Comparison of ENCODE assay signal across 8 cellular contexts in the genomic region with DNA sequence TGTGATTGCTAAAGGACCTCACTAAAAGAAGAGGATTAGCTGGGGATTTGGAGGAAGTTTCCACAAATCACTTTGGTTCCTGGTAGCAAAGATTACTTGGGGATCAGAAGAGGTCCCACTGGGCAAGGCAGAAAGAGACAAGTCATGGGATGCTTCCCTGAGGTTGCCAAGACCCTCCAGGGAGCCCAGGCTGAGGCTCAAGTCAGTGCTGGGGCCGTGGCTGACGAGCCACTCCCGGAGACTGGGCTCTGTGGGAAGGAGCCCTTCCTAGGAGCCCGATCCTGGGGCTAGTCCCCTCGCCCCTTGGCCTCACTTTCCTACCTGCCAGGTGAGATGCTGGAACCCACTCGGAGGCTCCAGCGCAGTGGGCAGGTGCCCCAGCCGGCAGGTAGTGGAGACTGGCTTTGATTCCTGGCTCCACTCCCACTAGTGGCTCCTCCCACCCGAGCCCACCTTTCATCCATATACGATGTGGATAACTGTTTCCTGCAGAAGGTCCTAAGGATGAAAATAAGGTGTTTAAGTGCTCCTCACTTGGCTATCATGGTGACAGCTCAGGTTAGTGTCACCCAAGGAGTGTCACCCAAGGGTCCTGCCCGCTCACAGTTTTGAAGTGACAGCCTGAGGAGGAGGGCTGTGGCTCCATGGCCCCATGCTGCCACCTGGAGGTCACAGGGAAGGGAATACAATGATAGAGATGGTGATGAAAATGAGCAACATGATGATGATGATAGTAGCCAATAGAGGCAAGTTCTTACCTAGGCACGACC.
DNase-seq lines count a peak whose midpoint lies in the region; ATAC-seq, FAIRE-seq and TF ChIP-seq lines count a peak whose summit lies in the region.

No MANE protein-coding gene starts in this region.

- H3K36me3 Mint-ChIP-seq in activated T-helper 17 cell treated with anti-CD3 and anti-CD28 coated beads, Interleukin-2, amount 50 U/mL, for 72 hours (ENCODE audit: low read depth): no peaks in the 10 kb centered on the region

- H3K27ac Mint-ChIP-seq in activated T-helper 17 cell treated with anti-CD3 and anti-CD28 coated beads, Interleukin-2, amount 50 U/mL, for 72 hours: no peak overlapping the region

- WGBS in pancreas, 2 donors: 45 to 53% methylated on average over 12 of the region's 12 CpGs
- 59% methylated on average over 10 of the region's 12 CpGs; no CpG with 5 or more reads in 1 of the 2 donors for WGBS in transverse colon (ENCODE audit: low coverage in 1 of 2), 2 donors

- no peaks in the 10 kb centered on the region for H3K36me3 ChIP-seq in pancreas
- H3K36me3 ChIP-seq in transverse colon: no peaks in the 10 kb centered on the region

- intact Hi-C loops in pancreas (cut with DNase I): loop anchor here in 2 of 3 donors (2.0 to 10.0 kb wide), 4 partner anchors 499 to 542 kb away; no protein-coding TSS in a partner anchor
- intact Hi-C loops in transverse colon (cut with DNase I; ENCODE audit: low total_unique reads): loop anchor here (2.0 to 5.0 kb wide), 2 partner anchors 498 to 1389 kb away; no protein-coding TSS in a partner anchor

- FAIRE-seq in pancreas (lab: Jason Lieb, UNC): no peak

- TF ChIP-seq POLR2A in transverse colon (IDR thresholded peaks at IDR 0.05): no peak

- peak; percentile 71 for ATAC-seq in activated T-helper 17 cell treated with anti-CD3 and anti-CD28 coated beads, Interleukin-2, amount 50 U/mL, for 72 hours (replicated peaks)
- ATAC-seq in pancreas (peak; percentile 70 to 86 (median 78)), GM21717 (IDR thresholded peaks at IDR 0.05; ENCODE audit: unreplicated experiment) (no peak)

- no peaks in the 10 kb centered on the region for H3K4me1 Mint-ChIP-seq in activated T-helper 17 cell treated with anti-CD3 and anti-CD28 coated beads, Interleukin-2, amount 50 U/mL, for 72 hours

- H3K27me3 ChIP-seq in pancreas: no peaks in the 10 kb centered on the region
- H3K27me3 ChIP-seq in transverse colon: no peaks in the 10 kb centered on the region

- H3K9me3 ChIP-seq in pancreas: no peaks in the 10 kb centered on the region
- peaks cover 10 to 13% of the 10 kb centered on the region in 2 donors for H3K9me3 ChIP-seq in transverse colon

- POLR2A ChIA-PET in GM10248 (lab: Yijun Ruan, JAX): no interaction called here
- POLR2A ChIA-PET in RWPE1 (lab: Yijun Ruan, JAX; ENCODE audit: low non-redundant PET): no interaction called here

- DNase-seq in GM10248 (ENCODE audit: extremely low spot score): peak; percentile 66
- peak; percentile 43 for DNase-seq in LHCN-M2 (ENCODE audit: low read depth)
- DNase-seq in RWPE1 (ENCODE audit: low spot score): peak; percentile 42
- DNase-seq in foreskin melanocyte: peak; percentile 18
- peak; percentile 46 to 86 (median 64) for DNase-seq in pancreas
- peak; percentile 79 for DNase-seq in transverse colon

- H3K9me3 Mint-ChIP-seq in activated T-helper 17 cell treated with anti-CD3 and anti-CD28 coated beads, Interleukin-2, amount 50 U/mL, for 72 hours: peaks cover 7% of the 10 kb centered on the region

- no peak for TF ChIP-seq EP300 in transverse colon (IDR thresholded peaks at IDR 0.05; ENCODE audit: low read depth)

- in situ Hi-C loops in transverse colon (cut with MboI; ENCODE audit: low pct_ligation_motif_present in 1 of 4, low pct_unique_long_range_greater_than_20kb in 1 of 4, low sequenced_read_pairs in 3 of 4): loop anchor here (5.0 to 25.0 kb wide), 5 partner anchors 499 to 631 kb away; no protein-coding TSS in a partner anchor

- peak; percentile 80 for TF ChIP-seq CTCF in GM10248 (IDR thresholded peaks at IDR 0.05; ENCODE audit: control extremely low read depth, extremely low read depth, low read depth, missing control alignments)
- TF ChIP-seq CTCF in RWPE1 (conservative IDR thresholded peaks at IDR 0.05; ENCODE audit: low read depth): peak; percentile 80
- TF ChIP-seq CTCF in pancreas (IDR thresholded peaks at IDR 0.05): peak; percentile 31 to 78 (median 70)
- TF ChIP-seq CTCF in transverse colon (IDR thresholded peaks at IDR 0.05): peak; percentile 67 to 81 (median 76)

- no peak overlapping the region for H3K27ac ChIP-seq in RWPE1
- H3K27ac ChIP-seq in pancreas: no peak overlapping the region
- no peak overlapping the region for H3K27ac ChIP-seq in transverse colon

- H3K27me3 Mint-ChIP-seq in activated T-helper 17 cell treated with anti-CD3 and anti-CD28 coated beads, Interleukin-2, amount 50 U/mL, for 72 hours: no peaks in the 10 kb centered on the region

- H3K4me3 ChIP-seq in pancreas: no peak overlapping the region
- no peak overlapping the region for H3K4me3 ChIP-seq in transverse colon

- H3K4me3 Mint-ChIP-seq in activated T-helper 17 cell treated with anti-CD3 and anti-CD28 coated beads, Interleukin-2, amount 50 U/mL, for 72 hours: no peak overlapping the region

- H3K4me1 ChIP-seq in pancreas: no peaks in the 10 kb centered on the region
- no peaks in the 10 kb centered on the region for H3K4me1 ChIP-seq in transverse colon

- CTCF ChIA-PET in GM10248 (lab: Yijun Ruan, JAX) (interaction anchor here (0.8 to 16.1 kb wide), 25 partner anchors 16 to 625 kb away, joined by 3 to 667 read pairs (median 4); no protein-coding TSS in a partner anchor), RWPE1 (lab: Yijun Ruan, JAX) (interaction anchor here (0.5 to 2.4 kb wide), 11 partner anchors 9 to 542 kb away, joined by 3 to 13 read pairs (median 4); no protein-coding TSS in a partner anchor)

Comparison
In these comparisons a context has a peak if more than half of its experiments do, and no peak if none do; other contexts are left out.
1. DNase-seq: peak in every context shown above with its lines; median percentile 79 in transverse colon; 66 in GM10248; 64 in pancreas; 43 in LHCN-M2; 42 in RWPE1; 18 in foreskin melanocyte.